29 cellular contexts compared by ENCODE assay signal in the genomic region with DNA sequence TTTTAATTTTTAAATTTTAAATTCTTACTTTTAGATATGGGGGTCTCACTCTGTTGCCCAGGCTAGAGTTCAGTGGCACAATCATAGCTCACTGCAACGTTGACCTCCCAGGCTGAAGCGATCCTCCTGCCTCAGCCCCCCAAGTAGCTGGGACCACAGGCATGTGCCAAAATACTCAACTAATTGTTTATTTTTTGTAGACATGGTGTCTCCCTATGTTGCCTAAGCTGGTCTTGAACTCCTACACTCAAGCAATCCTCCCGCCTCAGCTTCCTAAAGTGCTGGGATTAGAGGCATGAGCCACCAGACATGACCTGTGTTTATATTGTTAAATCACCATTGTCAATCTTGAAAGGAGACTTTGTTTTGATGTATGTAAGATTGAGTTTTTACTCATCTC.
"Had no signal": no experiment of that assay in that cellular context is flagged by ENCODE, and none has a peak within 500 bp of the region (broad histone marks: within the 10 kb centered on the region; RNA-seq: fewer than 3 reads in every experiment).

No MANE protein-coding gene starts in this region.

- H3K4me3 ChIP-seq: adrenal gland, ascending aorta, body of pancreas, breast epithelium, cardiac muscle cell had no signal

- H3K27me3 ChIP-seq: adrenal gland, ascending aorta, body of pancreas, brain microvascular endothelial cell, breast epithelium, cardiac muscle cell had no signal

- DNase-seq: activated effector memory CD4-positive, alpha-beta T cell treated with anti-CD3 and anti-CD28 coated beads, Interleukin-2, amount 50 U/mL, for 16 hours; activated effector memory CD4-positive, alpha-beta T cell treated with Interleukin-2 at 50 U/mL for 16 hours; activated gamma-delta T cell; activated gamma-delta T cell treated with Interleukin-2 at 50 U/mL for 16 hours; activated naive CD4-positive, alpha-beta T cell; activated naive CD4-positive, alpha-beta T cell treated with anti-CD3 and anti-CD28 coated beads for 36 hours; activated naive CD4-positive, alpha-beta T cell treated with anti-CD3 and anti-CD28 coated beads, Interleukin-2, amount 10 ng/mL, durations not matched to agents 7 days and 5 days; activated naive CD4-positive, alpha-beta T cell treated with anti-CD3 and anti-CD28 coated beads, Interleukin-2, amount 50 U/mL, for 16 hours; activated naive CD4-positive, alpha-beta T cell treated with Interleukin-2 at 50 U/mL for 16 hours; activated naive CD8-positive, alpha-beta T cell treated with anti-CD3 and anti-CD28 coated beads for 36 hours; activated naive CD8-positive, alpha-beta T cell treated with anti-CD3 and anti-CD28 coated beads, Interleukin-2, amount 10 ng/mL, durations not matched to agents 7 days and 5 days; activated naive CD8-positive, alpha-beta T cell treated with anti-CD3 and anti-CD28 coated beads, Interleukin-2, amount 50 U/mL, for 24 hours; activated T-cell treated with anti-CD3 and anti-CD28 coated beads, Interleukin-2, amount 50 U/mL, for 24 hours; activated T-cell treated with anti-CD3 and anti-CD28 coated beads, Interleukin-2, amount 50 U/mL, for 4 hours; activated T-cell treated with anti-CD3 and anti-CD28 coated beads, Interleukin-2, amount 50 U/mL, for 48 hours; activated T-cell treated with anti-CD3 and anti-CD28 coated beads, Interleukin-2, amount 50 U/mL, for 72 hours; adrenal gland; amniotic stem cell; amygdala; anterior cingulate cortex; aorta; body of pancreas; brain microvascular endothelial cell; caudate nucleus; central memory CD4-positive, alpha-beta T cell; cerebellar nuclear complex had no signal

- H3K36me3 ChIP-seq: adrenal gland, brain microvascular endothelial cell, breast epithelium, cardiac muscle cell had no signal

- H3K27ac ChIP-seq: adrenal gland, ascending aorta, body of pancreas, brain microvascular endothelial cell, breast epithelium, cardiac muscle cell had no signal

- H3K9me3 ChIP-seq: adrenal gland, ascending aorta, body of pancreas, breast epithelium had no signal

- H3K4me1 ChIP-seq: adrenal gland, ascending aorta, body of pancreas, breast epithelium had no signal
